Comparison of ENCODE assay signal across 12 cellular contexts in the genomic region with DNA sequence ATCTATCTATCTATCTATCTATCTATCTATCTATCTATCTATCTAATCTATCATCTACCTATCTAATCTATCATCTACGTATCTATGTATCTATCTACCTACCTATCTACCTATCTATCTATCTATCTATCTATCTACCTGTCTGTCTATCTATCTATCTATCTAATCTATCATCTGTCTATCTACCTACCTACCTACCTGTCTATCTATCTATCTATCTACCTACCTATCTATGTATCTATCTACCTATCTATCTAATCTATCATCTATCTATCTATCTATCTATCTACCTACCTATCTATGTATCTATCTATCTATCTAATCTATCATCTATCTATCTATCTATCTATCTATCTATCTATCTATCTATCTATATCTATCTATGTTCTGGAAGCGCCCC. TPM values are rescaled to one million over a fixed set of nuclear protein-coding genes. Genes with fewer than 3 reads are reported as not detected.
"Had no signal": no experiment of that assay in that cellular context is flagged by ENCODE, and none has a peak within 500 bp of the region (broad histone marks: within the 10 kb centered on the region; RNA-seq: fewer than 3 reads in every experiment).

No MANE protein-coding gene starts in this region.

RNA-seq across cellular contexts. Expression of a gene that starts 29.7 kb away (rescaled TPM):
- total RNA-seq: activated naive CD4-positive, alpha-beta T cell treated with anti-CD3 and anti-CD28 coated beads for 36 hours; activated naive CD4-positive, alpha-beta T cell treated with anti-CD3 and anti-CD28 coated beads, Interleukin-2, amount 50 U/mL, for 72 hours; activated naive CD8-positive, alpha-beta T cell treated with anti-CD3 and anti-CD28 coated beads, Interleukin-2, amount 10 ng/mL, durations not matched to agents 7 days and 5 days; activated T-helper 1 cell treated with anti-CD3 and anti-CD28 coated beads, Interleukin-12 subunit alpha, Interleukin-12 subunit beta, Interleukin-2, Interleukin-4 antibody, amounts not matched to agents 30 ng/mL and 10 ng/mL and 1 ng/mL, durations not matched to agents 14 hours and 24 hours and 36 hours; activated T-helper 17 cell treated with anti-CD3 and anti-CD28 coated beads, Interleukin-2, amount 50 U/mL, for 72 hours; activated T-helper 2 cell treated with anti-CD3 and anti-CD28 coated beads, Interferon-gamma antibody, Interleukin-2, Interleukin-4, amounts not matched to agents 10 μg/mL and 5 μg/mL and 100 μg/mL, durations not matched to agents 14 hours and 24 hours and 36 hours; adrenal gland; ascending aorta; astrocyte; bronchial epithelial cell had no signal
- polyA plus RNA-seq: adipose tissue, cardiac muscle cell had no signal
